12 cellular contexts compared by ENCODE assay signal in the genomic region with DNA sequence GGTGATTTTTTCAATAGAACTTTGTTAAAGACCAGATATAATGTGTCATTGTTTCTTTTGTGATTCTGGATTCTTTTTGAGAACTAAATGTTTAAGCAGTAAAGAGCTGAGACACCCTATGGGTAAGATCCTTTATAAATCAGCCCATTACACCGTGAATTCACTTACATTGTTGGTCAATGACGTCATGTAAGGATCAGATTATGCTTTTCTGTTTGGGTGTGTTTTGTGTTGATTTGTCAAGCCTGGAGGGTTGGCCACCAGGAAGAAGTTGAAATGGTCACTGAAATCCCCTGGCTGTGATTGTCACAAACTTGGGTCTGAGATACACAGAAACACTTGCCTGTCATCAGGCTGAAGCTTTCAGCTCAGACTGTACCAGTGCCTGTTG. TPM values are rescaled to one million over a fixed set of nuclear protein-coding genes. Genes with fewer than 3 reads are reported as not detected.
DNase-seq lines count a peak whose midpoint lies in the region; ATAC-seq and TF ChIP-seq lines count a peak whose summit lies in the region.
"Had no signal": no experiment of that assay in that cellular context is flagged by ENCODE, and none has a peak within 500 bp of the region (broad histone marks: within the 10 kb centered on the region; RNA-seq: fewer than 3 reads in every experiment).

No MANE protein-coding gene starts in this region.

- peaks cover 2 to 8% of the 10 kb centered on the region in 2 donors for H3K27me3 Mint-ChIP-seq in natural killer cell (ENCODE audit: low read depth in 2 of 2)
- H3K27me3 Mint-ChIP-seq: T-cell had no signal

- no peaks in the 10 kb centered on the region for H3K36me3 Mint-ChIP-seq in natural killer cell
- H3K36me3 Mint-ChIP-seq: T-cell had no signal

- DNase-seq in A673 (ENCODE audit: low spot score) (peak; percentile 59), NCI-H226 (peak; percentile 28), epithelial cell of esophagus (ENCODE audit: low read depth) (peak; percentile 48), DMS53 treated with DMSO at 0.1 percent for 48 hours (lab: John Stamatoyannopoulos, UW; ENCODE audit: unreplicated experiment) (no peak), natural killer cell (no peak)
- DNase-seq: glutamatergic neuron, KG1, NCI-H510A, T-cell had no signal

- H3K9me3 ChIP-seq in A673 (ENCODE audit: low read depth, low read length, poor library complexity, severe bottlenecking) (no peaks in the 10 kb centered on the region), muscle layer of duodenum (ENCODE audit: control insufficient read depth in 1 of 2, low read length in 2 of 2) (peaks cover 0 to 6% of the 10 kb centered on the region in 2 donors)

- no peak for TF ChIP-seq CTCF in A673 (conservative IDR thresholded peaks at IDR 0.05; ENCODE audit: low read depth, low read length)
- no peak for TF ChIP-seq CTCF in epithelial cell of esophagus (IDR thresholded peaks at IDR 0.05; ENCODE audit: insufficient read depth, low read depth, low read length, missing control alignments)
- no peak for TF ChIP-seq CTCF in natural killer cell (IDR thresholded peaks at IDR 0.05)

- CTCF ChIA-PET in A673 (lab: Charles Lee), result no interaction called here

- no peak overlapping the region for H3K4me3 Mint-ChIP-seq in natural killer cell
- H3K4me3 Mint-ChIP-seq: T-cell had no signal

- POLR2A ChIA-PET in A673 (lab: Charles Lee; ENCODE audit: low non-redundant PET), result no interaction called here

- no peaks in the 10 kb centered on the region for H3K9me3 Mint-ChIP-seq in natural killer cell

- no TSS peak for BruUV-seq in A673 (replicated peaks; lab: Mats Ljungman, UMichigan)

- H3K27ac ChIP-seq in A673 (ENCODE audit: low read depth, low read length, poor library complexity, severe bottlenecking) (no peak overlapping the region), muscle layer of duodenum (ENCODE audit: low read length) (peak overlapping the region; percentile 52)

- H3K36me3 ChIP-seq in A673 (ENCODE audit: insufficient read depth, low read length, poor library complexity, severe bottlenecking), result no peaks in the 10 kb centered on the region
- H3K36me3 ChIP-seq in muscle layer of duodenum (ENCODE audit: control insufficient read depth in 1 of 2, insufficient read depth in 2 of 2, low read length in 2 of 2), result no peaks in the 10 kb centered on the region

- no peaks in the 10 kb centered on the region for H3K27me3 ChIP-seq in A673 (replicated peaks; ENCODE audit: insufficient read depth, low read depth, low read length, poor library complexity)
- H3K27me3 ChIP-seq in muscle layer of duodenum (ENCODE audit: low read depth, low read length), result no peaks in the 10 kb centered on the region

- H3K4me3 ChIP-seq in A673 (ENCODE audit: low read depth, low read length, poor library complexity, severe bottlenecking), result no peak overlapping the region
- H3K4me3 ChIP-seq in epithelial cell of esophagus (ENCODE audit: low read length), result no peak overlapping the region
- no peak overlapping the region for H3K4me3 ChIP-seq in muscle layer of duodenum (ENCODE audit: low read depth in 1 of 2, low read length in 2 of 2)

- intact Hi-C loops in A673 (cut with micrococcal nuclease; ENCODE audit: unreplicated experiment), result no loop called here
- intact Hi-C loops in natural killer cell (cut with micrococcal nuclease), result no loop called here

- ATAC-seq in HG03108 (IDR thresholded peaks at IDR 0.05; ENCODE audit: unreplicated experiment) (no peak), natural killer cell (no peak), GM21367 (IDR thresholded peaks at IDR 0.05; ENCODE audit: unreplicated experiment) (no peak)
- ATAC-seq: T-cell had no signal

- peaks cover 9 to 10% of the 10 kb centered on the region in 2 donors for H3K4me1 Mint-ChIP-seq in natural killer cell
- H3K4me1 Mint-ChIP-seq: T-cell had no signal

- H3K4me1 ChIP-seq in A673 (ENCODE audit: insufficient read depth, low read length, poor library complexity, severe bottlenecking) (peaks cover 8% of the 10 kb centered on the region), muscle layer of duodenum (ENCODE audit: control insufficient read depth in 1 of 2, insufficient read depth in 2 of 2, low read length in 2 of 2) (peaks cover 0 to 7% of the 10 kb centered on the region in 2 donors)

- no peak overlapping the region for H3K27ac Mint-ChIP-seq in natural killer cell
- H3K27ac Mint-ChIP-seq: T-cell had no signal

RNA-seq across cellular contexts. Expression of a gene that starts 7.0 kb away (rescaled TPM):
- not detected in 2 replicates for total RNA-seq in A673 (2021)
- under 1 TPM; 0.63 to 0.93 (median 0.82) TPM for total RNA-seq in natural killer cell

Comparison
In these comparisons a context has a peak if more than half of its experiments do, and no peak if none do; other contexts are left out.
1. DNase-seq: peak in A673 (single experiment), NCI-H226 (single experiment) and epithelial cell of esophagus (single experiment); none in DMS53 treated with DMSO at 0.1 percent for 48 hours (single experiment) and natural killer cell (single experiment).